Comparison of ENCODE assay signal across 8 cellular contexts in the genomic region with DNA sequence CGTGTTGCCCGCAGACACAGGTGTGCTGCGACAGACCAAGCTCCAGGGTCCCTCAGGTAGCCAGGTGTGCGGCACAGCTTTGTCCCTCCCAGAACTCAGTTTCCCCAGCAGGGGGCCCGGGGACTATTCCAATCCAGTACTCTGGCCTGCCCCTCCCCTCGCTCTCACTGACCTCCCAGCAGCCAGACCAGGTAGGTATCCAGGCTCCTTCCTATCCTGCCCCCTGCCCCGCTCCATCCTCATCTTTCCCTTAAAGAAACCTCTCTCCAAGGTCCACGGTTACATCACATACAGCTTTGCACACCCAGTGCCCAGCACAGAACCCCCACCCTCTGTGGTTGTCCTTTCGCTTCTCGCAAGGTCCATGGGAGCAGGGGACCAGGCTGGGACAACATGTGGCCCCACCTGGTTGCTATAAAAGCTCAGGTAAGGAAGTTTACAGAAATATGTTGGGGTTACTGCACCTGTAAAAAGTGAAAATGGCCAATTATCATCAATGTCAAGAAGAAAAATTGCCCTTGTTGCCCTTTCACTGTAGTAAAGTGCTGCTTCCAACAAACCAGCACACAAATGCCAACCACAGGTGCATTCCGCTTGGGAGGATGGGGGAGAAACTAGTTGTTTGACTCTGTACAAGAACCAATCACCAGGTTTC. TPM values are rescaled to one million over a fixed set of nuclear protein-coding genes. Genes with fewer than 3 reads are reported as not detected.
DNase-seq lines count a peak whose midpoint lies in the region; ATAC-seq and TF ChIP-seq lines count a peak whose summit lies in the region.

No MANE protein-coding gene starts in this region.

- H3K27me3 ChIP-seq in heart right ventricle (peaks cover 0 to 23% (median 0%) of the 10 kb centered on the region in 7 donors), iPS-18a (ENCODE audit: control insufficient read depth, insufficient read depth, low read length) (peaks cover 4% of the 10 kb centered on the region)

- peaks cover 13% of the 10 kb centered on the region for H3K4me1 Mint-ChIP-seq in T-helper 17 cell
- peaks cover 9% of the 10 kb centered on the region for H3K4me1 Mint-ChIP-seq in type B pancreatic cell (ENCODE audit: unreplicated experiment)

- no peaks in the 10 kb centered on the region for H3K36me3 Mint-ChIP-seq in T-helper 17 cell (ENCODE audit: low read depth)
- H3K36me3 Mint-ChIP-seq in type B pancreatic cell = no peaks in the 10 kb centered on the region

- H3K4me3 Mint-ChIP-seq in T-helper 17 cell = peak overlapping the region; percentile 91
- peak overlapping the region; percentile 87 for H3K4me3 Mint-ChIP-seq in type B pancreatic cell

- TF ChIP-seq CTCF in heart right ventricle (IDR thresholded peaks at IDR 0.05) (no peak), type B pancreatic cell (conservative IDR thresholded peaks at IDR 0.05) (no peak)

- ATAC-seq in heart right ventricle (peak in 2 of 8 donors; percentile 1 to 4), Right ventricle myocardium inferior (no peak), T-helper 17 cell (peak; percentile 24), HG02852 (IDR thresholded peaks at IDR 0.05; ENCODE audit: unreplicated experiment) (no peak), GM21737 (IDR thresholded peaks at IDR 0.05; ENCODE audit: unreplicated experiment) (no peak)

- peak overlapping the region; percentile 60 for H3K27ac Mint-ChIP-seq in T-helper 17 cell
- H3K27ac Mint-ChIP-seq in type B pancreatic cell = peak overlapping the region; percentile 60

- intact Hi-C loops in heart right ventricle (cut with DNase I) (loop anchor here (2.0 to 10.0 kb wide), 12 partner anchors 64 to 580 kb away; partner anchors contain the start of gene RPP25 (in 1 of the 10)), Right ventricle myocardium inferior (cut with DNase I) (no loop called here)

- peaks cover 6% of the 10 kb centered on the region for H3K27me3 Mint-ChIP-seq in T-helper 17 cell
- H3K27me3 Mint-ChIP-seq in type B pancreatic cell = peaks cover 8% of the 10 kb centered on the region

- WGBS in heart right ventricle, 2 donors = 24 to 26% methylated on average over 9 to 11 of the region's 11 CpGs

- no peak for DNase-seq in heart right ventricle
- DNase-seq in Right ventricle myocardium inferior (ENCODE audit: missing footprints) = no peak
- DNase-seq in T-helper 17 cell = no peak
- DNase-seq in type B pancreatic cell (ENCODE audit: extremely low spot score, unreplicated experiment) = no peak
- no peak for DNase-seq in occipital lobe (lab: John Stamatoyannopoulos, UW)

- no peaks in the 10 kb centered on the region for H3K36me3 ChIP-seq in heart right ventricle
- no peaks in the 10 kb centered on the region for H3K36me3 ChIP-seq in iPS-18a (ENCODE audit: control insufficient read depth, low read depth, low read length)

- H3K4me1 ChIP-seq in heart right ventricle = peaks cover 7 to 31% (median 16%) of the 10 kb centered on the region in 9 donors
- peaks cover 5% of the 10 kb centered on the region for H3K4me1 ChIP-seq in iPS-18a (ENCODE audit: control insufficient read depth, low read depth, low read length)

- H3K9me3 Mint-ChIP-seq in type B pancreatic cell = no peaks in the 10 kb centered on the region

- peak overlapping the region in 8 of 10 donors; percentile 45 to 80 (median 65) for H3K4me3 ChIP-seq in heart right ventricle
- peak overlapping the region; percentile 74 for H3K4me3 ChIP-seq in iPS-18a (ENCODE audit: low read length)

- H3K27ac ChIP-seq in heart right ventricle = no peak overlapping the region
- H3K27ac ChIP-seq in iPS-18a (ENCODE audit: low read length) = no peak overlapping the region

- no peak overlapping the region for H3K9ac ChIP-seq in iPS-18a (ENCODE audit: low read length)

- no peaks in the 10 kb centered on the region for H3K9me3 ChIP-seq in heart right ventricle
- H3K9me3 ChIP-seq in T-helper 17 cell (ENCODE audit: control insufficient read depth, low read length, poor library complexity, severe bottlenecking) = no peaks in the 10 kb centered on the region
- H3K9me3 ChIP-seq in iPS-18a (ENCODE audit: control insufficient read depth, low read depth, low read length) = no peaks in the 10 kb centered on the region

RNA-seq across cellular contexts. Expression of gene CYP11A1, which starts 7.3 kb away (rescaled TPM):
- total RNA-seq in heart right ventricle (1 to 10 TPM in 8 of 10 donors, under 1 TPM in 2; 0.60 to 3.6 (median 2.2) TPM), Right ventricle myocardium inferior (0.24 TPM), T-helper 17 cell (not detected), type B pancreatic cell (ENCODE audit: low replicate concordance) (0.80 and 1.0 TPM in 2 replicates), occipital lobe (not detected)
- polyA plus RNA-seq in heart right ventricle = under 1 TPM; 0.06 to 0.44 TPM

RNA-seq across cellular contexts. Expression of gene SEMA7A, which starts 59.0 kb away (rescaled TPM):
- total RNA-seq in heart right ventricle (1 to 10 TPM in 8 of 10 donors, under 1 TPM in 2; 0.61 to 5.1 (median 1.8) TPM), Right ventricle myocardium inferior (1.6 TPM), T-helper 17 cell (1 to 10 TPM; 2.2 to 3.6 TPM), type B pancreatic cell (ENCODE audit: low replicate concordance) (6.3 and 11.2 TPM in 2 replicates), occipital lobe (51.5 TPM)
- under 1 TPM; 0.59 to 0.99 TPM for polyA plus RNA-seq in heart right ventricle
